In the genomic region with DNA sequence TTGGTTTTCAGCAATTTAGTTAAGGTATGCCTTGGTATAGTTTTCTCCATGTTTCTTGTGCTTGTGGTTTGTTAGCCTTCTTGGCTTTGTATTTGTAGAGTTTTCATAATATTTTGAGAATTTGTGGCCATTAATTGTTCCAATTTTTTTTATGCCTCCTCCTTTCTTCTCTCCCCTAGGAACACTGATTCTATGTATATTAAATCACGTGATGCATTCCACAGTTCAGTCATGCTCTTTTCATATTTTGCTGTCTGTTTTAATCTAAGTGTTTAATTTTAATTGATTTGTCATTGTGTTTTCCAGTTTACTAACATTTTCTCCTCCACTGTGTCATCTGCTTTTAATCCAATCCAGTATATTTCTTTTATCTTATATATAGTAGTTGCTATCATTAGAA, we compare ENCODE assay signal across 6 cellular contexts.
"Had no signal": no experiment of that assay in that cellular context is flagged by ENCODE, and none has a peak within 500 bp of the region (broad histone marks: within the 10 kb centered on the region; RNA-seq: fewer than 3 reads in every experiment).

No MANE protein-coding gene starts in this region.

- H3K27ac ChIP-seq: HL-60, KMS-11 had no signal

- H3K9ac ChIP-seq: KMS-11 had no signal

- H3K4me2 ChIP-seq: KMS-11 had no signal

- DNase-seq: IMR-90, KBM-7, KG1 had no signal

- FAIRE-seq: HTR-8/SVneo had no signal
